Comparison of ENCODE assay signal across 21 cellular contexts in the genomic region with DNA sequence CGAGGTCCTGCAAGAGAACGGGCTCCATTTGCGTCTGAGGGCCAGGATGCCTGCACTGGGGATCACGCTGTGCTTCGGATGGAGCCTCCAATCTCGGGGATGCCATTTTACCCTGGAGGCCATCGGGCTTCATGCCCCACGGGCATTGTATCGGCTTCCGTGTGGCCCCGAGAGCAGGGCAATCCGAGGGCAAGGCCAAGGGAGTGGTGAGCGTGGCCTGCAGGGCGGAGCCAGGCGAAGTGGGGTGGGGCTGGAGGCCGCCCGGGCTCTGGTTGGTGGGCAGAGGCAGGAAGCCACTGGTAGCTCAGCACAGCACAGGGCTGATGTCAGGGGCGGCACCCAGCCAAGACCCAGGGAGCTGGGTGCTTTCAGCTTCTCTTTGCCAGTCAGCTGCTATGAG. TPM values are rescaled to one million over a fixed set of nuclear protein-coding genes. Genes with fewer than 3 reads are reported as not detected.
DNase-seq lines count a peak whose midpoint lies in the region; ATAC-seq, FAIRE-seq and TF ChIP-seq lines count a peak whose summit lies in the region.
"Had no signal": no experiment of that assay in that cellular context is flagged by ENCODE, and none has a peak within 500 bp of the region (broad histone marks: within the 10 kb centered on the region; RNA-seq: fewer than 3 reads in every experiment).

No MANE protein-coding gene starts in this region.

- peak; percentile 40 for DNase-seq in CD14-positive monocyte (ENCODE audit: low spot score)
- no peak for DNase-seq in H54 (ENCODE audit: insufficient read length, low spot score)
- peak in 2 of 3 donors; percentile 2 to 5 for DNase-seq in T-helper 17 cell
- DNase-seq in lower lobe of right lung = peak; percentile 28
- DNase-seq in globus pallidus (ENCODE audit: low spot score) = no peak
- no peak for DNase-seq in HTR-8/SVneo (ENCODE audit: insufficient read length, low spot score)
- DNase-seq in stimulated activated CD4-positive, alpha-beta T cell treated with anti-CD3 and anti-CD28 coated beads, Interleukin-4, amount 100 ng/mL, for 1 hour = no peak
- DNase-seq: activated CD4-positive, alpha-beta T cell treated with anti-CD3 and anti-CD28 coated beads for 1 hour; activated T-cell treated with anti-CD3 and anti-CD28 coated beads for 4 hours; C1 segment of cervical spinal cord; foreskin fibroblast; KG1; NCI-H1436 treated with DMSO at 0.1 percent for 48 hours; NCI-H510A treated with DMSO at 0.1 percent for 48 hours; stimulated activated CD4-positive, alpha-beta T cell treated with anti-CD3 and anti-CD28 coated beads, Interleukin-12 subunit alpha, Interleukin-12 subunit beta, amount 100 ng/mL, for 4 hours had no signal

- TF ChIP-seq CTCF in CD14-positive monocyte (IDR thresholded peaks at IDR 0.05) (no peak), lower lobe of right lung (IDR thresholded peaks at IDR 0.05) (no peak)

- peak overlapping the region in 1 of 7 donors; percentile 72 for H3K27ac Mint-ChIP-seq in CD14-positive monocyte
- no peak overlapping the region for H3K27ac Mint-ChIP-seq in T-helper 17 cell
- H3K27ac Mint-ChIP-seq: stimulated activated naive CD8-positive, alpha-beta T cell treated with anti-CD3 and anti-CD28 coated beads, Interleukin-15, Interleukin-2, amounts not matched to agents 100 ng/mL and 50 ng/mL, for 24 hours had no signal

- peaks cover 65% of the 10 kb centered on the region for H3K27me3 ChIP-seq in lower lobe of right lung (ENCODE audit: low read depth)
- H3K27me3 ChIP-seq: vagina had no signal

- 0 out of 2 replicates have a peak, but pooled peaks have one; percentile 4 for TF ChIP-seq POLR2A in H54 (IDR thresholded peaks at IDR 0.05; ENCODE audit: low read depth, low read length)

- H3K4me3 ChIP-seq in lower lobe of right lung = no peak overlapping the region
- H3K4me3 ChIP-seq: pancreas, PC-9, vagina had no signal

- H3K4me1 Mint-ChIP-seq in CD14-positive monocyte = no peaks in the 10 kb centered on the region
- peaks cover 3% of the 10 kb centered on the region for H3K4me1 Mint-ChIP-seq in T-helper 17 cell

- H3K9me3 Mint-ChIP-seq in CD14-positive monocyte = peaks cover 0 to 10% (median 5%) of the 10 kb centered on the region in 7 donors
- H3K9me3 Mint-ChIP-seq: stimulated activated naive CD8-positive, alpha-beta T cell treated with anti-CD3 and anti-CD28 coated beads, Interleukin-15, Interleukin-2, amounts not matched to agents 100 ng/mL and 50 ng/mL, for 24 hours had no signal

- no peaks in the 10 kb centered on the region for H3K36me3 ChIP-seq in lower lobe of right lung
- H3K36me3 ChIP-seq: pancreas, vagina had no signal

- H3K27me3 Mint-ChIP-seq in CD14-positive monocyte (ENCODE audit: low read depth in 3 of 3) (peaks cover 6 to 12% (median 6%) of the 10 kb centered on the region in 3 donors), T-helper 17 cell (peaks cover 30% of the 10 kb centered on the region)

- H3K36me3 Mint-ChIP-seq in CD14-positive monocyte (no peaks in the 10 kb centered on the region), T-helper 17 cell (ENCODE audit: low read depth) (no peaks in the 10 kb centered on the region)

- intact Hi-C loops in CD14-positive monocyte (cut with micrococcal nuclease) (no loop called here), lower lobe of right lung (cut with DNase I) (no loop called here)

- H3K4me3 Mint-ChIP-seq in CD14-positive monocyte (no peak overlapping the region), T-helper 17 cell (no peak overlapping the region)
- H3K4me3 Mint-ChIP-seq: stimulated activated naive CD8-positive, alpha-beta T cell treated with anti-CD3 and anti-CD28 coated beads, Interleukin-15, Interleukin-2, amounts not matched to agents 100 ng/mL and 50 ng/mL, for 24 hours had no signal

- no peaks in the 10 kb centered on the region for H3K9me3 ChIP-seq in T-helper 17 cell (ENCODE audit: control insufficient read depth, low read length, poor library complexity, severe bottlenecking)
- H3K9me3 ChIP-seq in lower lobe of right lung = no peaks in the 10 kb centered on the region
- H3K9me3 ChIP-seq: pancreas, vagina had no signal

- FAIRE-seq in H54 (lab: Jason Lieb, UNC) = no peak
- FAIRE-seq in HTR-8/SVneo (lab: Jason Lieb, UNC) = no peak
- FAIRE-seq: GM12891, pancreas had no signal

- ATAC-seq in T-helper 17 cell (no peak), lower lobe of right lung (no peak)
- ATAC-seq: pancreas had no signal

- no peak overlapping the region for H3K27ac ChIP-seq in lower lobe of right lung
- H3K27ac ChIP-seq: pancreas, PC-9, vagina had no signal

- H3K4me1 ChIP-seq in lower lobe of right lung = no peaks in the 10 kb centered on the region
- H3K4me1 ChIP-seq: pancreas, vagina had no signal

RNA-seq across cellular contexts. Expression of a gene that starts 57.5 kb away (rescaled TPM):
- not detected for polyA plus RNA-seq in CD14-positive monocyte
- not detected for total RNA-seq in T-helper 17 cell
- total RNA-seq in lower lobe of right lung = not detected
- total RNA-seq: mononuclear cell, pancreas, PC-9, vagina had no signal
- polyA plus RNA-seq: pancreas had no signal

Comparison
In these comparisons a context has a peak if more than half of its experiments do, and no peak if none do; other contexts are left out.
1. DNase-seq: peak in CD14-positive monocyte (single experiment), T-helper 17 cell (2 of 3) and lower lobe of right lung (single experiment); none in H54 (single experiment), globus pallidus (single experiment), HTR-8/SVneo (single experiment) and stimulated activated CD4-positive, alpha-beta T cell treated with anti-CD3 and anti-CD28 coated beads, Interleukin-4, amount 100 ng/mL, for 1 hour (single experiment).